Comparison of ENCODE assay signal across 12 cellular contexts in genomic region chr20:45432294-45432693, GRCh38. TPM values are rescaled to one million over a fixed set of nuclear protein-coding genes. Genes with fewer than 3 reads are reported as not detected.
A peak's percentile ranks its signal among the peaks of the same experiment; 100 is the strongest.
DNase-seq lines count a peak whose midpoint lies in the region; ATAC-seq, FAIRE-seq and TF ChIP-seq lines count a peak whose summit lies in the region.
"Had no signal": no experiment of that assay in that cellular context is flagged by ENCODE, and none has a peak within 500 bp of the region (broad histone marks: within the 10 kb centered on the region; RNA-seq: fewer than 3 reads in every experiment).

No MANE protein-coding gene starts in this region.

- TF ChIP-seq CTCF in MM.1S (IDR thresholded peaks at IDR 0.05; ENCODE audit: low read length) (no peak), endothelial cell of umbilical vein (IDR thresholded peaks at IDR 0.05; ENCODE audit: extremely low read depth in 1 of 2, insufficient read depth in 1 of 2, low read depth in 1 of 2, low read length in 2 of 2) (no peak), A673 (conservative IDR thresholded peaks at IDR 0.05; ENCODE audit: low read depth, low read length) (no peak)

- FAIRE-seq in endothelial cell of umbilical vein (lab: Jason Lieb, UNC) = peak; percentile 62

- H3F3A ChIP-seq in MM.1S (ENCODE audit: insufficient read depth, low read length) = peaks cover 11% of the 10 kb centered on the region

- no peak overlapping the region for H3K4me3 ChIP-seq in MM.1S (ENCODE audit: low read length)
- H3K4me3 ChIP-seq in endothelial cell of umbilical vein (replicated peaks in 1 of 3; ENCODE audit: insufficient read depth in 1 of 3, low read depth in 1 of 3, low read length in 3 of 3) = no peak overlapping the region
- no peak overlapping the region for H3K4me3 ChIP-seq in A673 (ENCODE audit: low read depth, low read length, poor library complexity, severe bottlenecking)

- no peaks in the 10 kb centered on the region for H3K9me1 ChIP-seq in endothelial cell of umbilical vein (replicated peaks; ENCODE audit: control insufficient read depth, extremely low read depth, insufficient read depth, low read length)

- BruUV-seq in endothelial cell of umbilical vein (replicated peaks; lab: Mats Ljungman, UMichigan) (no TSS peak), A673 (replicated peaks; lab: Mats Ljungman, UMichigan) (no TSS peak)

- CTCF ChIA-PET in endothelial cell of umbilical vein (lab: Charles Lee) (interaction anchor here (12.5 kb wide), 1 partner anchor 59 kb away, joined by 416 read pairs; no protein-coding TSS in a partner anchor), A673 (lab: Charles Lee) (no interaction called here)

- H3K9ac ChIP-seq in MM.1S (ENCODE audit: low read length) (no peak overlapping the region), endothelial cell of umbilical vein (replicated peaks; ENCODE audit: extremely low read depth, insufficient read depth, low read length) (no peak overlapping the region)

- intact Hi-C loops in endothelial cell of umbilical vein (cut with micrococcal nuclease) (no loop called here), A673 (cut with micrococcal nuclease; ENCODE audit: unreplicated experiment) (no loop called here)

- no peaks in the 10 kb centered on the region for H4K20me1 ChIP-seq in MM.1S (ENCODE audit: insufficient read depth, low read length)
- H4K20me1 ChIP-seq in endothelial cell of umbilical vein (replicated peaks; ENCODE audit: control insufficient read depth, extremely low read depth, insufficient read depth, low read length) = no peaks in the 10 kb centered on the region

- TF ChIP-seq POLR2A in endothelial cell of umbilical vein (IDR thresholded peaks at IDR 0.05; ENCODE audit: low read depth, low read length) = no peak

- H3K9me3 ChIP-seq in MM.1S (replicated peaks; ENCODE audit: insufficient read depth, low read length) = no peaks in the 10 kb centered on the region
- no peaks in the 10 kb centered on the region for H3K9me3 ChIP-seq in endothelial cell of umbilical vein (replicated peaks; ENCODE audit: control insufficient read depth, insufficient read depth, low read length)
- no peaks in the 10 kb centered on the region for H3K9me3 ChIP-seq in A673 (ENCODE audit: low read depth, low read length, poor library complexity, severe bottlenecking)

- H3K79me2 ChIP-seq in MM.1S (ENCODE audit: low read length) = no peaks in the 10 kb centered on the region
- H3K79me2 ChIP-seq in endothelial cell of umbilical vein (ENCODE audit: control insufficient read depth, insufficient read depth, low read length) = no peaks in the 10 kb centered on the region

- peak; percentile 77 for DNase-seq in MM.1S
- peak; percentile 25 for DNase-seq in endothelial cell of umbilical vein (ENCODE audit: low read depth, low spot score)
- no peak for DNase-seq in NCI-H524 treated with DMSO at 0.1 percent for 48 hours (lab: John Stamatoyannopoulos, UW)
- DNase-seq in NCI-H345 (lab: John Stamatoyannopoulos, UW) = no peak
- no peak for DNase-seq in A673 (ENCODE audit: low spot score)
- DNase-seq in NCI-H2081 treated with DMSO at 0.1 percent for 48 hours (lab: John Stamatoyannopoulos, UW) = no peak
- DNase-seq: activated effector memory CD4-positive, alpha-beta T cell treated with Interleukin-2 at 50 U/mL for 16 hours had no signal

- dilution Hi-C loops in endothelial cell of umbilical vein (cut with MboI; ENCODE audit: extremely low pct_ligation_motif_present, low sequenced_read_pairs) = no loop called here

- H3K27ac ChIP-seq in MM.1S (ENCODE audit: low read length) (peak overlapping the region; percentile 58; the same call in 1 of the 2 replicates), endothelial cell of umbilical vein (ENCODE audit: insufficient read depth, low read depth, low read length) (no peak overlapping the region), A673 (ENCODE audit: low read depth, low read length, poor library complexity, severe bottlenecking) (no peak overlapping the region)

- ATAC-seq in GM18517 (IDR thresholded peaks at IDR 0.05; ENCODE audit: unreplicated experiment) = peak; percentile 55
- ATAC-seq in GM21786 (IDR thresholded peaks at IDR 0.05; ENCODE audit: unreplicated experiment) = peak; percentile 73
- ATAC-seq: naive thymus-derived CD8-positive, alpha-beta T cell; Right ventricle myocardium inferior had no signal

- H3K9me2 ChIP-seq in MM.1S (replicated peaks; ENCODE audit: insufficient read depth, low read length) = no peaks in the 10 kb centered on the region

- H3K4me2 ChIP-seq in MM.1S (ENCODE audit: low read depth, low read length) (peak overlapping the region; percentile 39), endothelial cell of umbilical vein (ENCODE audit: insufficient read depth, low read length) (no peak overlapping the region)

- H3K27me3 ChIP-seq in MM.1S (replicated peaks; ENCODE audit: insufficient read depth, low read length) (no peaks in the 10 kb centered on the region), endothelial cell of umbilical vein (ENCODE audit: control insufficient read depth in 2 of 2, insufficient read depth in 2 of 2, low read length in 2 of 2) (no peaks in the 10 kb centered on the region), A673 (replicated peaks; ENCODE audit: insufficient read depth, low read depth, low read length, poor library complexity) (no peaks in the 10 kb centered on the region)

- H2AFZ ChIP-seq in MM.1S (ENCODE audit: low read length) (0 out of 2 replicates have a peak overlapping the region, but pooled peaks have one; percentile 10), endothelial cell of umbilical vein (ENCODE audit: low read depth, low read length) (no peak overlapping the region)

- H3K36me3 ChIP-seq in MM.1S (replicated peaks; ENCODE audit: insufficient read depth, low read length) = no peaks in the 10 kb centered on the region
- H3K36me3 ChIP-seq in endothelial cell of umbilical vein (ENCODE audit: control insufficient read depth in 2 of 2, extremely low read depth in 1 of 2, insufficient read depth in 2 of 2, low read length in 2 of 2) = no peaks in the 10 kb centered on the region
- no peaks in the 10 kb centered on the region for H3K36me3 ChIP-seq in A673 (ENCODE audit: insufficient read depth, low read length, poor library complexity, severe bottlenecking)

- POLR2A ChIA-PET in endothelial cell of umbilical vein (lab: Charles Lee) = no interaction called here
- POLR2A ChIA-PET in A673 (lab: Charles Lee; ENCODE audit: low non-redundant PET) = no interaction called here

- H3K4me1 ChIP-seq in MM.1S (ENCODE audit: low read length) (peaks cover 21% of the 10 kb centered on the region), endothelial cell of umbilical vein (ENCODE audit: control insufficient read depth, extremely low read depth, insufficient read depth, low read length) (peaks cover 6% of the 10 kb centered on the region), A673 (ENCODE audit: insufficient read depth, low read length, poor library complexity, severe bottlenecking) (no peaks in the 10 kb centered on the region)

TF ChIP-seq in endothelial cell of umbilical vein, 7 proteins besides CTCF, POLR2A, EP300 and RAD21:
- TF ChIP-seq JUN (IDR thresholded peaks at IDR 0.05; ENCODE audit: borderline replicate concordance, insufficient read depth, insufficient read length, low read depth) (no peak), FOS (IDR thresholded peaks at IDR 0.05; ENCODE audit: borderline replicate concordance, insufficient read depth, low read length) (peak; percentile 33)

RNA-seq across cellular contexts. Expression of gene PIGT, which starts 16.4 kb away (rescaled TPM):
- total RNA-seq in endothelial cell of umbilical vein (92.7 and 96.8 TPM in 2 replicates), A673 (2021) (97.2 and 97.3 TPM in 2 replicates)
- 143 and 162 TPM in 2 replicates for polyA plus RNA-seq in endothelial cell of umbilical vein
- polyA plus RNA-seq in endothelial cell of umbilical vein (2011; cell fraction: cytosol; rRNA removed) = 110 and 116 TPM in 2 replicates
- 75.5 and 86.2 TPM in 2 replicates for polyA plus RNA-seq in endothelial cell of umbilical vein (2011; cell fraction: nucleus; rRNA removed)
- 85.7 and 98.7 TPM in 2 replicates for polyA plus RNA-seq in endothelial cell of umbilical vein (2012)
- polyA minus RNA-seq in endothelial cell of umbilical vein = 70.6 and 79.1 TPM in 2 replicates
- polyA minus RNA-seq in endothelial cell of umbilical vein (2011; cell fraction: cytosol; rRNA and poly(A)+ RNA removed) = 50.8 TPM
- polyA minus RNA-seq in endothelial cell of umbilical vein (2011; cell fraction: nucleus; rRNA and poly(A)+ RNA removed) = 47.8 and 52.4 TPM in 2 replicates

RNA-seq across cellular contexts. Expression of gene DBNDD2, which starts 24.2 kb away (rescaled TPM):
- 15.6 and 16.3 TPM in 2 replicates for total RNA-seq in endothelial cell of umbilical vein
- polyA plus RNA-seq in endothelial cell of umbilical vein = 27.9 and 28.7 TPM in 2 replicates
- 19.5 and 20.9 TPM in 2 replicates for polyA plus RNA-seq in endothelial cell of umbilical vein (2011; cell fraction: cytosol; rRNA removed)
- polyA plus RNA-seq in endothelial cell of umbilical vein (2011; cell fraction: nucleus; rRNA removed) = 9.2 and 9.7 TPM in 2 replicates
- polyA plus RNA-seq in endothelial cell of umbilical vein (2012) = 8.6 and 12.3 TPM in 2 replicates
- polyA minus RNA-seq in endothelial cell of umbilical vein = 11.2 and 16.2 TPM in 2 replicates
- 1.8 TPM for polyA minus RNA-seq in endothelial cell of umbilical vein (2011; cell fraction: cytosol; rRNA and poly(A)+ RNA removed)
- 4.0 and 4.8 TPM in 2 replicates for polyA minus RNA-seq in endothelial cell of umbilical vein (2011; cell fraction: nucleus; rRNA and poly(A)+ RNA removed)
- 36.4 and 38.6 TPM in 2 replicates for total RNA-seq in A673 (2021)

RNA-seq across cellular contexts. Expression of gene WFDC2, which starts 37.3 kb away (rescaled TPM):
- total RNA-seq in endothelial cell of umbilical vein (not detected in 2 replicates), A673 (2021) (not detected in 2 replicates)
- 0.22 TPM in 1 of 2 replicates, not detected in the other for polyA plus RNA-seq in endothelial cell of umbilical vein
- polyA plus RNA-seq in endothelial cell of umbilical vein (2011; cell fraction: cytosol; rRNA removed) = not detected in 2 replicates
- not detected in 2 replicates for polyA plus RNA-seq in endothelial cell of umbilical vein (2011; cell fraction: nucleus; rRNA removed)
- not detected in 2 replicates for polyA plus RNA-seq in endothelial cell of umbilical vein (2012)
- not detected in 2 replicates for polyA minus RNA-seq in endothelial cell of umbilical vein
- polyA minus RNA-seq in endothelial cell of umbilical vein (2011; cell fraction: cytosol; rRNA and poly(A)+ RNA removed) = not detected
- polyA minus RNA-seq in endothelial cell of umbilical vein (2011; cell fraction: nucleus; rRNA and poly(A)+ RNA removed) = not detected in 2 replicates

RNA-seq across cellular contexts. Expression of gene TP53TG5, which starts 54.2 kb away (rescaled TPM):
- total RNA-seq in endothelial cell of umbilical vein (not detected in 2 replicates), A673 (2021) (0.69 TPM in 1 of 2 replicates, not detected in the other)
- not detected in 2 replicates for polyA plus RNA-seq in endothelial cell of umbilical vein
- not detected in 2 replicates for polyA plus RNA-seq in endothelial cell of umbilical vein (2011; cell fraction: cytosol; rRNA removed)
- polyA plus RNA-seq in endothelial cell of umbilical vein (2011; cell fraction: nucleus; rRNA removed) = not detected in 2 replicates
- polyA plus RNA-seq in endothelial cell of umbilical vein (2012) = 0.12 and 0.22 TPM in 2 replicates
- polyA minus RNA-seq in endothelial cell of umbilical vein = not detected in 2 replicates
- polyA minus RNA-seq in endothelial cell of umbilical vein (2011; cell fraction: cytosol; rRNA and poly(A)+ RNA removed) = not detected
- polyA minus RNA-seq in endothelial cell of umbilical vein (2011; cell fraction: nucleus; rRNA and poly(A)+ RNA removed) = not detected in 2 replicates
- total RNA-seq: epithelial cell of proximal tubule had no signal

Comparison
In these comparisons a context has a peak if more than half of its experiments do, and no peak if none do; other contexts are left out.
1. DNase-seq: peak in MM.1S (single experiment) and endothelial cell of umbilical vein (single experiment); none in NCI-H524 treated with DMSO at 0.1 percent for 48 hours (single experiment), NCI-H345 (single experiment), A673 (single experiment) and NCI-H2081 treated with DMSO at 0.1 percent for 48 hours (single experiment).